ENCODE assay signal across 31 cellular contexts in genomic region chr6:3881722-3882421, GRCh38. TPM values are rescaled to one million over a fixed set of nuclear protein-coding genes. Genes with fewer than 3 reads are reported as not detected.
A peak's percentile ranks its signal among the peaks of the same experiment; 100 is the strongest.
DNase-seq lines count a peak whose midpoint lies in the region; ATAC-seq, FAIRE-seq and TF ChIP-seq lines count a peak whose summit lies in the region.
"Had no signal": no experiment of that assay in that cellular context is flagged by ENCODE, and none has a peak within 500 bp of the region (broad histone marks: within the 10 kb centered on the region; RNA-seq: fewer than 3 reads in every experiment).

No MANE protein-coding gene starts in this region.

- H3K27me3 ChIP-seq in pancreas: no peaks in the 10 kb centered on the region
- H3K27me3 ChIP-seq: BLaER1 treated with 17β-estradiol and CSF1 and Interleukin-3, amounts not matched to agents 10 nM and 100 nM; MG63 had no signal

- no peaks in the 10 kb centered on the region for H3K9me3 ChIP-seq in pancreas
- H3K9me3 ChIP-seq: MG63 had no signal

- DNase-seq in RPMI7951 (ENCODE audit: low read depth): peak; percentile 38
- DNase-seq in left lobe of liver (ENCODE audit: low spot score): peak; percentile 69
- DNase-seq in sciatic nerve (ENCODE audit: low spot score): no peak
- DNase-seq in glomerular visceral epithelial cell (ENCODE audit: extremely low spot score): no peak
- DNase-seq in activated CD8-positive, alpha-beta memory T cell treated with anti-CD3 and anti-CD28 coated beads, Interleukin-2, amount 50 U/mL, for 4 hours: no peak
- no peak for DNase-seq in pancreas
- DNase-seq: AML-193; Caco-2; CD4-positive, alpha-beta T cell; DMS 273 treated with DMSO at 0.1 percent for 48 hours; DMS79; EL; GDM1; GOT3; HCEC 1CT; IMR-90; KG1; MG63; NCI-H1105 treated with DMSO at 0.1 percent for 48 hours; NCI-H2029 treated with DMSO at 0.1 percent for 48 hours; NCI-H526 treated with DMSO at 0.1 percent for 48 hours; PC-9; SIG-M5 had no signal

- peaks cover 3% of the 10 kb centered on the region for H3K27me3 Mint-ChIP-seq in brain
- H3K27me3 Mint-ChIP-seq: CD4-positive, alpha-beta T cell had no signal

- H3K4me1 ChIP-seq in pancreas: peaks cover 0 to 9% (median 0%) of the 10 kb centered on the region in 3 donors

- no peaks in the 10 kb centered on the region for H3K36me3 Mint-ChIP-seq in brain

- TF ChIP-seq CTCF in brain (conservative IDR thresholded peaks at IDR 0.05): no peak
- TF ChIP-seq CTCF in pancreas (IDR thresholded peaks at IDR 0.05): no peak

- peak overlapping the region in 3 of 5 experiments; percentile 42 to 90 (median 54) for H3K27ac Mint-ChIP-seq in brain
- H3K27ac Mint-ChIP-seq: CD4-positive, alpha-beta T cell had no signal

- no peak overlapping the region for H3K4me3 ChIP-seq in pancreas
- H3K4me3 ChIP-seq: BLaER1 treated with 17β-estradiol and CSF1 and Interleukin-3, amounts not matched to agents 10 nM and 100 nM; GM12878; MG63; PC-9; SK-N-MC had no signal

- peak; percentile 81 for ATAC-seq in left lobe of liver
- peak; percentile 72 for ATAC-seq in sciatic nerve
- no peak for ATAC-seq in pancreas
- ATAC-seq in GM19463 (IDR thresholded peaks at IDR 0.05; ENCODE audit: unreplicated experiment): no peak
- ATAC-seq: GM12878 had no signal

- FAIRE-seq in pancreas (lab: Jason Lieb, UNC): no peak
- FAIRE-seq: A204.1, GM12878, HTR-8/SVneo had no signal

- peaks cover 49% of the 10 kb centered on the region for H3K4me1 Mint-ChIP-seq in brain

- no peaks in the 10 kb centered on the region for H3K36me3 ChIP-seq in pancreas
- H3K36me3 ChIP-seq: BLaER1 treated with 17β-estradiol and CSF1 and Interleukin-3, amounts not matched to agents 10 nM and 100 nM; MG63 had no signal

- no peak overlapping the region for H3K4me3 Mint-ChIP-seq in brain
- H3K4me3 Mint-ChIP-seq: CD4-positive, alpha-beta T cell had no signal

- WGBS in pancreas, 2 donors: 75 to 84% methylated on average over 13 of the region's 13 CpGs

- H3K27ac ChIP-seq in pancreas: no peak overlapping the region
- H3K27ac ChIP-seq: BLaER1 treated with 17β-estradiol and CSF1 and Interleukin-3, amounts not matched to agents 10 nM and 100 nM; PC-9; RWPE1; SK-N-MC had no signal

- no peaks in the 10 kb centered on the region for H3K9me3 Mint-ChIP-seq in brain
- H3K9me3 Mint-ChIP-seq: CD4-positive, alpha-beta T cell had no signal

- intact Hi-C loops in sciatic nerve (cut with DNase I): no loop called here
- intact Hi-C loops in pancreas (cut with DNase I): loop anchor here in 1 of 3 donors (10.0 kb wide), 1 partner anchor 137 kb away; no protein-coding TSS in a partner anchor

RNA-seq across cellular contexts. Expression of gene FAM50B, which starts 32.7 kb away (rescaled TPM):
- total RNA-seq in RPMI7951 (2014; rRNA removed; shearing (Covaris generic)): 2.2 and 2.3 TPM in 2 replicates
- polyA plus RNA-seq in brain (ENCODE audit: insufficient read depth, low read depth, low replicate concordance) (25.1 TPM), pancreas (1 to 10 TPM; 4.1 to 9.7 TPM)
- total RNA-seq in left lobe of liver (7.3 TPM), sciatic nerve (9.6 TPM), pancreas (1 to 10 TPM; 3.6 to 8.7 (median 5.9) TPM)
- total RNA-seq: Caco-2 had no signal

Comparison
In these comparisons a context has a peak if more than half of its experiments do, and no peak if none do; other contexts are left out.
1. DNase-seq: peak in RPMI7951 (single experiment) and left lobe of liver (single experiment); none in sciatic nerve (single experiment), glomerular visceral epithelial cell (single experiment), activated CD8-positive, alpha-beta memory T cell treated with anti-CD3 and anti-CD28 coated beads, Interleukin-2, amount 50 U/mL, for 4 hours (single experiment) and pancreas (0 of 6).
2. ATAC-seq: peak in left lobe of liver (single experiment) and sciatic nerve (single experiment); none in pancreas (0 of 4) and GM19463 (single experiment).